In the genomic region with DNA sequence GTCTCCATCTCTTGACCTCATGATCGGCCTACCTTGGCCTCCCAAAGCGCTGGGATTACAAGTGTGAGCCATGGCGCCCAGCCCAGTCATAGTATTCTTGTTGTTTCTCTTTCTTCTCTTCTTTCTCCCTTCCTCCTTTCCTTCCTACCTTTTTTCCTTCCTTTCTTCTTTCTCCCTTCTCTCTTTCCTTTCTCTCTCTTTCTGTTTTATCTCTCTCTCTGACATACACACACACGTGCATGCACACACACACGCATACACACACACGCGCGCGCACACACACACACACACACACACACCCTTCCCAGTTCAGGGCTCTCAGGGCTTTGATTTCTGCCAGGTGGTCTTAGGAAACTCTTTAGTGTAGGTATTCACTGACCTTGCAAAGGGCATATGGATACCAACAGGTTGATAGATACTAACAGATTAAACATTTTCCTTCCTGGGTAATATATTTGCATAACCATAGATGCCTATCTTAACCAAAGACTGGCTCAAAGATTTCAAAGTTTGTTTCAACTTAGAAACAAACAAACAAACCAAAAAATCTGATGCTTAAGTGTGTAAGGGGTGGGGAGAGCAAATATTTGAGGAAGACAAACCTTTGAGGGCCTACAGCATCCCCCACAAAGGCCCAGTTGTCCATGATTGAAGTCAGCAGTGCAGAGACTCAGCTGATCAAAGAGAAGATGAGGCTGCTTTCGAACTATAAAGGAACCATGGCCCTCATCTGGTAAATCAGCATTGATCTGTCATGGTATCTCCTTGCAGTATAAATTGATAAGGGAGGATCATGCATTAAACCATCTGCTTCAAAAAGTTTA, we compare ENCODE assay signal across 1 cellular context.
TF ChIP-seq lines count a peak whose summit lies in the region.

No MANE protein-coding gene starts in this region.

TF ChIP-seq in HepG2, 621 proteins besides CTCF, POLR2A, EP300 and RAD21 (continued from another document and continues in another):
- TF ChIP-seq, protein P1, sequence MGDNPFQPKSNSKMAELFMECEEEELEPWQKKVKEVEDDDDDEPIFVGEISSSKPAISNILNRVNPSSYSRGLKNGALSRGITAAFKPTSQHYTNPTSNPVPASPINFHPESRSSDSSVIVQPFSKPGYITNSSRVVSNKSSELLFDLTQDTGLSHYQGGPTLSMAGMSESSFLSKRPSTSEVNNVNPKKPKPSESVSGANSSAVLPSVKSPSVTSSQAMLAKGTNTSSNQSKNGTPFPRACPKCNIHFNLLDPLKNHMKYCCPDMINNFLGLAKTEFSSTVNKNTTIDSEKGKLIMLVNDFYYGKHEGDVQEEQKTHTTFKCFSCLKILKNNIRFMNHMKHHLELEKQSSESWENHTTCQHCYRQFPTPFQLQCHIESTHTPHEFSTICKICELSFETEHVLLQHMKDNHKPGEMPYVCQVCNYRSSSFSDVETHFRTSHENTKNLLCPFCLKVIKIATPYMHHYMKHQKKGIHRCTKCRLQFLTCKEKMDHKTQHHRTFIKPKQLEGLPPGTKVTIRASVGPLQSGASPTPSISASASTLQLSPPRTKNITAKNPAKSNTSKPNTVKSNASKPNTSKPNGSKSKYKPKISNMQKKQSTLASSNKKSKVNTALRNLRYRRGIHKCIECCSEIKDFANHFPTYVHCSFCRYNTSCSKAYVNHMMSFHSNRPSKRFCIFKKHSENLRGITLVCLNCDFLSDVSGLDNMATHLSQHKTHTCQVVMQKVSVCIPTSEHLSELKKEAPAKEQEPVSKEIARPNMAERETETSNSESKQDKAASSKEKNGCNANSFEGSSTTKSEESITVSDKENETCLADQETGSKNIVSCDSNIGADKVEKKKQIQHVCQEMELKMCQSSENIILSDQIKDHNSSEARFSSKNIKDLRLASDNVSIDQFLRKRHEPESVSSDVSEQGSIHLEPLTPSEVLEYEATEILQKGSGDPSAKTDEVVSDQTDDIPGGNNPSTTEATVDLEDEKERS (CRISPR knock-in tag; IDR thresholded peaks at IDR 0.05), result no peak
- TF ChIP-seq ZNF136 (CRISPR knock-in tag; IDR thresholded peaks at IDR 0.05; ENCODE audit: low read depth), result no peak
- no peak for TF ChIP-seq EEA1 (CRISPR knock-in tag; IDR thresholded peaks at IDR 0.05; ENCODE audit: borderline replicate concordance)
- no peak for TF ChIP-seq ZNF260 (CRISPR knock-in tag; IDR thresholded peaks at IDR 0.05; ENCODE audit: borderline replicate concordance, low read depth)
- TF ChIP-seq, protein P2, sequence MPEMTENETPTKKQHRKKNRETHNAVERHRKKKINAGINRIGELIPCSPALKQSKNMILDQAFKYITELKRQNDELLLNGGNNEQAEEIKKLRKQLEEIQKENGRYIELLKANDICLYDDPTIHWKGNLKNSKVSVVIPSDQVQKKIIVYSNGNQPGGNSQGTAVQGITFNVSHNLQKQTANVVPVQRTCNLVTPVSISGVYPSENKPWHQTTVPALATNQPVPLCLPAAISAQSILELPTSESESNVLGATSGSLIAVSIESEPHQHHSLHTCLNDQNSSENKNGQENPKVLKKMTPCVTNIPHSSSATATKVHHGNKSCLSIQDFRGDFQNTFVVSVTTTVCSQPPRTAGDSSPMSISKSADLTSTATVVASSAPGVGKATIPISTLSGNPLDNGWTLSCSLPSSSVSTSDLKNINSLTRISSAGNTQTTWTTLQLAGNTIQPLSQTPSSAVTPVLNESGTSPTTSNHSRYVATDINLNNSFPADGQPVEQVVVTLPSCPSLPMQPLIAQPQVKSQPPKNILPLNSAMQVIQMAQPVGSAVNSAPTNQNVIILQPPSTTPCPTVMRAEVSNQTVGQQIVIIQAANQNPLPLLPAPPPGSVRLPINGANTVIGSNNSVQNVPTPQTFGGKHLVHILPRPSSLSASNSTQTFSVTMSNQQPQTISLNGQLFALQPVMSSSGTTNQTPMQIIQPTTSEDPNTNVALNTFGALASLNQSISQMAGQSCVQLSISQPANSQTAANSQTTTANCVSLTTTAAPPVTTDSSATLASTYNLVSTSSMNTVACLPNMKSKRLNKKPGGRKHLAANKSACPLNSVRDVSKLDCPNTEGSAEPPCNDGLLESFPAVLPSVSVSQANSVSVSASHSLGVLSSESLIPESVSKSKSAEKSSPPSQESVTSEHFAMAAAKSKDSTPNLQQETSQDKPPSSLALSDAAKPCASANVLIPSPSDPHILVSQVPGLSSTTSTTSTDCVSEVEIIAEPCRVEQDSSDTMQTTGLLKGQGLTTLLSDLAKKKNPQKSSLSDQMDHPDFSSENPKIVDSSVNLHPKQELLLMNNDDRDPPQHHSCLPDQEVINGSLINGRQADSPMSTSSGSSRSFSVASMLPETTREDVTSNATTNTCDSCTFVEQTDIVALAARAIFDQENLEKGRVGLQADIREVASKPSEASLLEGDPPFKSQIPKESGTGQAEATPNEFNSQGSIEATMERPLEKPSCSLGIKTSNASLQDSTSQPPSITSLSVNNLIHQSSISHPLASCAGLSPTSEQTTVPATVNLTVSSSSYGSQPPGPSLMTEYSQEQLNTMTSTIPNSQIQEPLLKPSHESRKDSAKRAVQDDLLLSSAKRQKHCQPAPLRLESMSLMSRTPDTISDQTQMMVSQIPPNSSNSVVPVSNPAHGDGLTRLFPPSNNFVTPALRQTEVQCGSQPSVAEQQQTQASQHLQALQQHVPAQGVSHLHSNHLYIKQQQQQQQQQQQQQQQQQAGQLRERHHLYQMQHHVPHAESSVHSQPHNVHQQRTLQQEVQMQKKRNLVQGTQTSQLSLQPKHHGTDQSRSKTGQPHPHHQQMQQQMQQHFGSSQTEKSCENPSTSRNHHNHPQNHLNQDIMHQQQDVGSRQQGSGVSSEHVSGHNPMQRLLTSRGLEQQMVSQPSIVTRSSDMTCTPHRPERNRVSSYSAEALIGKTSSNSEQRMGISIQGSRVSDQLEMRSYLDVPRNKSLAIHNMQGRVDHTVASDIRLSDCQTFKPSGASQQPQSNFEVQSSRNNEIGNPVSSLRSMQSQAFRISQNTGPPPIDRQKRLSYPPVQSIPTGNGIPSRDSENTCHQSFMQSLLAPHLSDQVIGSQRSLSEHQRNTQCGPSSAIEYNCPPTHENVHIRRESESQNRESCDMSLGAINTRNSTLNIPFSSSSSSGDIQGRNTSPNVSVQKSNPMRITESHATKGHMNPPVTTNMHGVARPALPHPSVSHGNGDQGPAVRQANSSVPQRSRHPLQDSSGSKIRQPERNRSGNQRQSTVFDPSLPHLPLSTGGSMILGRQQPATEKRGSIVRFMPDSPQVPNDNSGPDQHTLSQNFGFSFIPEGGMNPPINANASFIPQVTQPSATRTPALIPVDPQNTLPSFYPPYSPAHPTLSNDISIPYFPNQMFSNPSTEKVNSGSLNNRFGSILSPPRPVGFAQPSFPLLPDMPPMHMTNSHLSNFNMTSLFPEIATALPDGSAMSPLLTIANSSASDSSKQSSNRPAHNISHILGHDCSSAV (CRISPR knock-in tag; IDR thresholded peaks at IDR 0.05; ENCODE audit: borderline replicate concordance), result no peak
- TF ChIP-seq, protein P3, sequence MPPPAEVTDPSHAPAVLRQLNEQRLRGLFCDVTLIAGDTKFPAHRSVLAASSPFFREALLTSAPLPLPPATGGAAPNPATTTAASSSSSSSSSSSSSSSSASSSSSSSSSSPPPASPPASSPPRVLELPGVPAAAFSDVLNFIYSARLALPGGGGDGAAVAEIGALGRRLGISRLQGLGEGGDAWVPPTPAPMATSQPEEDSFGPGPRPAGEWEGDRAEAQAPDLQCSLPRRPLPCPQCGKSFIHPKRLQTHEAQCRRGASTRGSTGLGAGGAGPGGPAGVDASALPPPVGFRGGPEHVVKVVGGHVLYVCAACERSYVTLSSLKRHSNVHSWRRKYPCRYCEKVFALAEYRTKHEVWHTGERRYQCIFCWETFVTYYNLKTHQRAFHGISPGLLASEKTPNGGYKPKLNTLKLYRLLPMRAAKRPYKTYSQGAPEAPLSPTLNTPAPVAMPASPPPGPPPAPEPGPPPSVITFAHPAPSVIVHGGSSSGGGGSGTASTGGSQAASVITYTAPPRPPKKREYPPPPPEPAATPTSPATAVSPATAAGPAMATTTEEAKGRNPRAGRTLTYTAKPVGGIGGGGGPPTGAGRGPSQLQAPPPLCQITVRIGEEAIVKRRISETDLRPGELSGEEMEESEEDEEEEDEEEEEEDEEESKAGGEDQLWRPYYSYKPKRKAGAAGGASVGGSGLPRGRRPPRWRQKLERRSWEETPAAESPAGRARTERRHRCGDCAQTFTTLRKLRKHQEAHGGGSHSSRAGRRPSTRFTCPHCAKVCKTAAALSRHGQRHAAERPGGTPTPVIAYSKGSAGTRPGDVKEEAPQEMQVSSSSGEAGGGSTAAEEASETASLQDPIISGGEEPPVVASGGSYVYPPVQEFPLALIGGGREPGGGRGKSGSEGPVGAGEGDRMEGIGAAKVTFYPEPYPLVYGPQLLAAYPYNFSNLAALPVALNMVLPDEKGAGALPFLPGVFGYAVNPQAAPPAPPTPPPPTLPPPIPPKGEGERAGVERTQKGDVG (CRISPR knock-in tag; IDR thresholded peaks at IDR 0.05; ENCODE audit: borderline replicate concordance), result no peak
- no peak for TF ChIP-seq ZNF605 (CRISPR knock-in tag; IDR thresholded peaks at IDR 0.05)
- no peak for TF ChIP-seq MAZ (IDR thresholded peaks at IDR 0.05; ENCODE audit: borderline replicate concordance, low read depth, low read length)
- TF ChIP-seq MAZ (CRISPR knock-in tag; IDR thresholded peaks at IDR 0.05; ENCODE audit: low read depth), result no peak
- TF ChIP-seq MYNN (CRISPR knock-in tag; IDR thresholded peaks at IDR 0.05; ENCODE audit: low read depth), result no peak
- no peak for TF ChIP-seq AFF4 (CRISPR knock-in tag; IDR thresholded peaks at IDR 0.05)
- TF ChIP-seq SETDB1 (CRISPR knock-in tag; IDR thresholded peaks at IDR 0.05; ENCODE audit: borderline replicate concordance), result no peak
- TF ChIP-seq ZFAT (CRISPR knock-in tag; conservative IDR thresholded peaks at IDR 0.05), result no peak
- TF ChIP-seq, protein P4, sequence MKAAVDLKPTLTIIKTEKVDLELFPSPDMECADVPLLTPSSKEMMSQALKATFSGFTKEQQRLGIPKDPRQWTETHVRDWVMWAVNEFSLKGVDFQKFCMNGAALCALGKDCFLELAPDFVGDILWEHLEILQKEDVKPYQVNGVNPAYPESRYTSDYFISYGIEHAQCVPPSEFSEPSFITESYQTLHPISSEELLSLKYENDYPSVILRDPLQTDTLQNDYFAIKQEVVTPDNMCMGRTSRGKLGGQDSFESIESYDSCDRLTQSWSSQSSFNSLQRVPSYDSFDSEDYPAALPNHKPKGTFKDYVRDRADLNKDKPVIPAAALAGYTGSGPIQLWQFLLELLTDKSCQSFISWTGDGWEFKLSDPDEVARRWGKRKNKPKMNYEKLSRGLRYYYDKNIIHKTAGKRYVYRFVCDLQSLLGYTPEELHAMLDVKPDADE (CRISPR knock-in tag; IDR thresholded peaks at IDR 0.05), result no peak
- no peak for TF ChIP-seq ZFP37 (CRISPR knock-in tag; IDR thresholded peaks at IDR 0.05; ENCODE audit: borderline replicate concordance)
- no peak for TF ChIP-seq ZNF383 (CRISPR knock-in tag; IDR thresholded peaks at IDR 0.05; ENCODE audit: borderline replicate concordance)
- no peak for TF ChIP-seq ZNF230 (CRISPR knock-in tag; IDR thresholded peaks at IDR 0.05)
- TF ChIP-seq MEIS1 (CRISPR knock-in tag; IDR thresholded peaks at IDR 0.05; ENCODE audit: borderline replicate concordance), result peak; percentile 49; the same call in 1 of the 2 replicates
- TF ChIP-seq KLF16 (CRISPR knock-in tag; IDR thresholded peaks at IDR 0.05), result peak in 1 of 2 experiments; percentile 47; a peak in 1 of 4 replicates
- no peak for TF ChIP-seq ZNF44 (CRISPR knock-in tag; IDR thresholded peaks at IDR 0.05)
- TF ChIP-seq, protein P5, sequence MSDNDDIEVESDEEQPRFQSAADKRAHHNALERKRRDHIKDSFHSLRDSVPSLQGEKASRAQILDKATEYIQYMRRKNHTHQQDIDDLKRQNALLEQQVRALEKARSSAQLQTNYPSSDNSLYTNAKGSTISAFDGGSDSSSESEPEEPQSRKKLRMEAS (IDR thresholded peaks at IDR 0.05), result no peak
- TF ChIP-seq, protein P6, sequence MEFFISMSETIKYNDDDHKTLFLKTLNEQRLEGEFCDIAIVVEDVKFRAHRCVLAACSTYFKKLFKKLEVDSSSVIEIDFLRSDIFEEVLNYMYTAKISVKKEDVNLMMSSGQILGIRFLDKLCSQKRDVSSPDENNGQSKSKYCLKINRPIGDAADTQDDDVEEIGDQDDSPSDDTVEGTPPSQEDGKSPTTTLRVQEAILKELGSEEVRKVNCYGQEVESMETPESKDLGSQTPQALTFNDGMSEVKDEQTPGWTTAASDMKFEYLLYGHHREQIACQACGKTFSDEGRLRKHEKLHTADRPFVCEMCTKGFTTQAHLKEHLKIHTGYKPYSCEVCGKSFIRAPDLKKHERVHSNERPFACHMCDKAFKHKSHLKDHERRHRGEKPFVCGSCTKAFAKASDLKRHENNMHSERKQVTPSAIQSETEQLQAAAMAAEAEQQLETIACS (CRISPR knock-in tag; IDR thresholded peaks at IDR 0.05), result no peak
- no peak for TF ChIP-seq SMARCC2 (IDR thresholded peaks at IDR 0.05)
- TF ChIP-seq ZNF503 (CRISPR knock-in tag; IDR thresholded peaks at IDR 0.05), result peak; percentile 93
- no peak for TF ChIP-seq ETV6 (CRISPR knock-in tag; conservative IDR thresholded peaks at IDR 0.05)
